ENCODE assay signal across 36 cellular contexts in the genomic region with DNA sequence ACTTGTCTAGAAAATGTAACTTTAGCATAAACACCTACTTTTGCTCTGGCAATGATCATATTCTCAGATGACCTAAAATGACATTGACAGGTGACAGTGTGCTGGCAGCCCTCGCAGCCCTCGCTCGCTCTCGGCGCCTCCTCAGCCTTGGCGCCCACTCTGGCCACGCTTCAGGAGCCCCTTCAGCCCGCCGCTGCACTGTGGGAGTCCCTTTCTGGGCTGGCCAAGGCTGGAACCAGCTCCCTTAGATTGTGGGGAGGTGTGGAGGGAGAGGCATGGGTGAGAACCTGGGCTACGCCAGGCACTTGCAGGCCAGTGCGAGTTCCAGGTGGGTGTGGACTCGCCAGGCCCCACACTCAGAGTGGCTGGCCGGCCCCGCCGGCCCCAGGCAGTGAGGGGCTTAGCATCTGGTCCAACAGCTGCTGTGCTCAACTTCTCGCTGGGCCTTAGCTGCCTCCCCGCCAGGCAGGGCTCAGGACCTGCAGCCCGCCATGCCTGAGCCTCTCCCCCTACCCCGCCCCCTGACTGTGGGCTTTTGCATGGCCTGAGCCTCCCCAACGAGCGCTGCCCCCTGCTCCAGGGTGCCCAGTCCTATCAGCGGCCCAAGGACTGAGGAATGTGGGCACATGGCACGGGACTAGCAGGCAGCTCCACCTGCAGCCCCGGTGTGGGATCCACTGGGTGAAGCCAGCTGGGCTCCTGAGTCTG. TPM values are rescaled to one million over a fixed set of nuclear protein-coding genes. Genes with fewer than 3 reads are reported as not detected.
"Had no signal": no experiment of that assay in that cellular context is flagged by ENCODE, and none has a peak within 500 bp of the region (broad histone marks: within the 10 kb centered on the region; RNA-seq: fewer than 3 reads in every experiment).

No MANE protein-coding gene starts in this region.

- ATAC-seq: activated CD4-positive, alpha-beta T cell treated with anti-CD3 and anti-CD28 coated beads for 36 hours; activated T-cell treated with anti-CD3 and anti-CD28 coated beads, Interleukin-2, amount 50 U/mL, for 4 hours; activated T-helper 17 cell treated with anti-CD3 and anti-CD28 coated beads, Interleukin-2, amount 50 U/mL, for 72 hours; esophagus mucosa; foreskin keratinocyte; gastrocnemius medialis; T-helper 17 cell had no signal

- DNase-seq: activated CD4-positive, alpha-beta memory T cell treated with anti-CD3 and anti-CD28 coated beads, Interleukin-2, amount 10 ng/mL, durations not matched to agents 7 days and 5 days; activated CD4-positive, alpha-beta T cell treated with anti-CD3 and anti-CD28 coated beads for 36 hours; activated CD4-positive, alpha-beta T cell treated with anti-CD3 and anti-CD28 coated beads, Interleukin-2, amount 10 ng/mL, durations not matched to agents 24 days and 14 days; activated CD4-positive, alpha-beta T cell treated with anti-CD3 and anti-CD28 coated beads, Interleukin-2, amount 50 U/mL, for 4 hours; activated CD4-positive, CD25-positive, alpha-beta regulatory T cell; activated CD4-positive, CD25-positive, alpha-beta regulatory T cell treated with anti-CD3 and anti-CD28 coated beads, Interleukin-2, amount 50 U/mL, for 72 hours; activated CD8-positive, alpha-beta memory T cell treated with anti-CD3 and anti-CD28 coated beads for 24 hours; activated effector memory CD4-positive, alpha-beta T cell treated with Interleukin-2 at 50 U/mL for 16 hours; activated gamma-delta T cell treated with Interleukin-2 at 50 U/mL for 16 hours; activated naive CD4-positive, alpha-beta T cell treated with anti-CD3 and anti-CD28 coated beads, Interleukin-2, amount 50 U/mL, for 16 hours; activated naive CD4-positive, alpha-beta T cell treated with Interleukin-2 at 50 U/mL for 16 hours; activated T-cell treated with anti-CD3 and anti-CD28 coated beads, Interleukin-2, amount 50 U/mL, for 4 hours; amygdala; brain microvascular endothelial cell; dorsolateral prefrontal cortex; effector memory CD4-positive, alpha-beta T cell; endodermal cell; foreskin keratinocyte; gastrocnemius medialis; glutamatergic neuron; T-helper 1 cell; T-helper 17 cell; T1000 had no signal

- H3K4me1 ChIP-seq: ascending aorta, gastrocnemius medialis had no signal

- H3K27me3 Mint-ChIP-seq: dendritic cell treated with granulocyte-macrophage colony-stimulating factor and Interleukin-4, amounts not matched to agents 40 ng/mL and 50 ng/mL, for 4 days had no signal

- FAIRE-seq: bronchial epithelial cell had no signal

- H3K4me3 ChIP-seq: ascending aorta, coronary artery, dorsolateral prefrontal cortex, gastrocnemius medialis had no signal

- H3K9me3 ChIP-seq: ascending aorta, gastrocnemius medialis had no signal

- H3K36me3 ChIP-seq: ascending aorta, brain microvascular endothelial cell, gastrocnemius medialis had no signal

- H3K36me3 Mint-ChIP-seq: activated naive CD8-positive, alpha-beta T cell had no signal

- H3K27ac ChIP-seq: ascending aorta, brain microvascular endothelial cell, coronary artery, dorsolateral prefrontal cortex, foreskin keratinocyte, gastrocnemius medialis had no signal

- H3K27ac Mint-ChIP-seq: activated CD4-positive, alpha-beta memory T cell treated with anti-CD3 and anti-CD28 coated beads, Interleukin-2, amount 10 ng/mL, durations not matched to agents 7 days and 5 days; activated CD4-positive, alpha-beta T cell treated with anti-CD3 and anti-CD28 coated beads for 36 hours; activated CD4-positive, alpha-beta T cell treated with anti-CD3 and anti-CD28 coated beads, Interleukin-2, amount 10 ng/mL, durations not matched to agents 24 days and 14 days; activated naive CD8-positive, alpha-beta T cell; activated T-helper 17 cell treated with anti-CD3 and anti-CD28 coated beads, Interleukin-2, amount 50 U/mL, for 72 hours; dendritic cell treated with granulocyte-macrophage colony-stimulating factor and Interleukin-4, amounts not matched to agents 40 ng/mL and 50 ng/mL, for 4 days; endodermal cell; T-helper 17 cell; T-helper 2 cell treated with Interferon-gamma antibody and Interleukin-4, amounts not matched to agents 5 μg/mL and 100 μg/mL, for 36 hours had no signal

- H3K4me3 Mint-ChIP-seq: activated CD4-positive, alpha-beta memory T cell treated with anti-CD3 and anti-CD28 coated beads, Interleukin-2, amount 10 ng/mL, durations not matched to agents 7 days and 5 days; activated CD4-positive, alpha-beta T cell treated with anti-CD3 and anti-CD28 coated beads for 36 hours; activated CD4-positive, alpha-beta T cell treated with anti-CD3 and anti-CD28 coated beads, Interleukin-2, amount 10 ng/mL, durations not matched to agents 24 days and 14 days; activated naive CD8-positive, alpha-beta T cell; activated T-cell treated with anti-CD3 and anti-CD28 coated beads, Interleukin-2, amount 50 U/mL, for 4 hours; activated T-helper 17 cell treated with anti-CD3 and anti-CD28 coated beads, Interleukin-2, amount 50 U/mL, for 72 hours; central memory CD8-positive, alpha-beta T cell; dendritic cell treated with granulocyte-macrophage colony-stimulating factor and Interleukin-4, amounts not matched to agents 40 ng/mL and 50 ng/mL, for 4 days; endodermal cell; T-helper 17 cell; T-helper 2 cell treated with Interferon-gamma antibody and Interleukin-4, amounts not matched to agents 5 μg/mL and 100 μg/mL, for 36 hours had no signal

- H3K9me3 Mint-ChIP-seq: activated CD4-positive, alpha-beta memory T cell treated with anti-CD3 and anti-CD28 coated beads, Interleukin-2, amount 10 ng/mL, durations not matched to agents 7 days and 5 days; activated T-cell treated with anti-CD3 and anti-CD28 coated beads, Interleukin-2, amount 50 U/mL, for 4 hours; central memory CD8-positive, alpha-beta T cell had no signal

- H3K4me1 Mint-ChIP-seq: activated CD4-positive, alpha-beta memory T cell treated with anti-CD3 and anti-CD28 coated beads, Interleukin-2, amount 10 ng/mL, durations not matched to agents 7 days and 5 days; activated CD4-positive, alpha-beta T cell treated with anti-CD3 and anti-CD28 coated beads for 36 hours; activated CD4-positive, alpha-beta T cell treated with anti-CD3 and anti-CD28 coated beads, Interleukin-2, amount 10 ng/mL, durations not matched to agents 24 days and 14 days; activated T-helper 17 cell treated with anti-CD3 and anti-CD28 coated beads, Interleukin-2, amount 50 U/mL, for 72 hours; central memory CD8-positive, alpha-beta T cell; T-helper 17 cell had no signal

- H3K27me3 ChIP-seq: ascending aorta, brain microvascular endothelial cell, foreskin keratinocyte, gastrocnemius medialis had no signal

RNA-seq across cellular contexts. Expression of gene GSTA1, which starts 17.2 kb away (rescaled TPM):
- total RNA-seq: activated CD4-positive, alpha-beta memory T cell treated with anti-CD3 and anti-CD28 coated beads, Interleukin-2, amount 10 ng/mL, durations not matched to agents 7 days and 5 days; activated CD4-positive, alpha-beta T cell treated with anti-CD3 and anti-CD28 coated beads for 36 hours; activated CD4-positive, alpha-beta T cell treated with anti-CD3 and anti-CD28 coated beads, Interleukin-2, amount 10 ng/mL, durations not matched to agents 24 days and 14 days; activated T-helper 17 cell treated with anti-CD3 and anti-CD28 coated beads, Interleukin-2, amount 50 U/mL, for 72 hours; bronchial epithelial cell; cardiac septum; cerebellum; epithelial cell of proximal tubule; foreskin keratinocyte had no signal
- polyA plus RNA-seq: foreskin keratinocyte had no signal

RNA-seq across cellular contexts. Expression of gene GSTA2, which starts 23.1 kb away (rescaled TPM):
- total RNA-seq: activated CD4-positive, alpha-beta memory T cell treated with anti-CD3 and anti-CD28 coated beads, Interleukin-2, amount 10 ng/mL, durations not matched to agents 7 days and 5 days; activated CD4-positive, alpha-beta T cell treated with anti-CD3 and anti-CD28 coated beads for 36 hours; activated CD4-positive, alpha-beta T cell treated with anti-CD3 and anti-CD28 coated beads, Interleukin-2, amount 10 ng/mL, durations not matched to agents 24 days and 14 days; activated T-cell treated with anti-CD3 and anti-CD28 coated beads, Interleukin-2, amount 50 U/mL, for 4 hours; activated T-helper 17 cell treated with anti-CD3 and anti-CD28 coated beads, Interleukin-2, amount 50 U/mL, for 72 hours; ascending aorta; bronchial epithelial cell; cardiac septum; cerebellum; epithelial cell of proximal tubule; esophagus mucosa; foreskin keratinocyte; gastrocnemius medialis; T-helper 17 cell had no signal
- polyA plus RNA-seq: foreskin keratinocyte had no signal

RNA-seq across cellular contexts. Expression of gene GSTA5, which starts 54.2 kb away (rescaled TPM):
- total RNA-seq: activated CD4-positive, alpha-beta memory T cell treated with anti-CD3 and anti-CD28 coated beads, Interleukin-2, amount 10 ng/mL, durations not matched to agents 7 days and 5 days; activated CD4-positive, alpha-beta T cell treated with anti-CD3 and anti-CD28 coated beads for 36 hours; activated CD4-positive, alpha-beta T cell treated with anti-CD3 and anti-CD28 coated beads, Interleukin-2, amount 10 ng/mL, durations not matched to agents 24 days and 14 days; activated T-cell treated with anti-CD3 and anti-CD28 coated beads, Interleukin-2, amount 50 U/mL, for 4 hours; activated T-helper 17 cell treated with anti-CD3 and anti-CD28 coated beads, Interleukin-2, amount 50 U/mL, for 72 hours; ascending aorta; bronchial epithelial cell; cardiac septum; cerebellum; dorsolateral prefrontal cortex; endodermal cell; epithelial cell of proximal tubule; esophagus mucosa; foreskin keratinocyte; gastrocnemius medialis; T-helper 17 cell had no signal
- polyA plus RNA-seq: adipose tissue, foreskin keratinocyte had no signal
